1 cellular context compared by ENCODE assay signal in the genomic region with DNA sequence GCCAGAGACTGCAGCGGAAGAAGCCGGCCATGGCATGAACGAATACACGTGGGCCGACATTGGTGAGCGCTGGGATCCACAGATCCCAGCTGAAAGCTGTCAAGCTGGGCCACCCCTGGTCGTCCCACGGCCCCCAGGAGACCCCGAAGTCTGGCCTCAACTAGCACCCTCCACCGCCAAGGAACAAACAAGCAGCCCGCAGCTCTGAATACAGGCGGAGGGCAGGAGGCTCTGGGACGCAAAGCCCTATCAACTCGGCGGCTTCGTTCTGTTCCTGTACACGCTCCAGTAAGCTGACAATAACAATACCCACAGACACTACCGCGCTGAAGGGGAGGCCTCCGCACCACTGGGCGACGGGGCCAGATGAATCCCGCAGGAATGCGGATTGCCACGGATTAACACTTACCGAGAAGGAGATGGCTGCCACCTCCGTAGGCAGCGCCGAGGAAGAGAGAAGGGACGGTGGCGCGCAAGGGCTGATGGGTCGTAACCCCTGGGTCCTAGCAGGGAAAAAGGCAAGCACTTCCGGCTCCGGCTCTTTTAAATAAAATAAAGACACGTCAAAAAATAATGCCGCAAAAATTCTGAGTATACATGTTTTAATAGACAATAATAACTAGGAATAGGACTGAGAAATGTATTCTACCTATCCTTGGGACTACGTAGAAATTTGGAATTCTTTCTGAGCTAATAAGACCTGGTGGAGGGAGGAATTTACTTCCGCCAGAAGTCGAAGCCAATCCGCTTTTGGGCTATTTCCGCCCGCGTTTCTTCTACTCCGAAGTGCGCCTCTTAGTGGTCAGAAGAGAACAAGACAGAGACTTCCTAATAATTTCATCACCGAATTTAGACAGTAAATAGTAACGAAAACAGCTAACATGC.
TF ChIP-seq lines count a peak whose summit lies in the region.

A gene (minus strand): TSS at position 481 of the 885 bp plus-strand sequence. CDS start 1,328 bp downstream, outside the sequence.

TF ChIP-seq in H1, 55 proteins besides CTCF, POLR2A, EP300 and RAD21 (continued from another document):
- TF ChIP-seq SRF (IDR thresholded peaks at IDR 0.05; ENCODE audit: low read depth, low read length) (peak; percentile 82), EGR1 (IDR thresholded peaks at IDR 0.05; ENCODE audit: borderline replicate concordance, low read depth, low read length) (peak; percentile 72), SAP30 (IDR thresholded peaks at IDR 0.05; ENCODE audit: insufficient read depth, insufficient replicate concordance, low read length) (peak; percentile 82), POLR2AphosphoS5 (IDR thresholded peaks at IDR 0.05; ENCODE audit: low read depth, low read length) (peak; percentile 99), BRCA1 (IDR thresholded peaks at IDR 0.05; ENCODE audit: low read depth, low read length) (no peak), SIX5 (IDR thresholded peaks at IDR 0.05; ENCODE audit: low read depth, low read length) (peak; percentile 54), JUND (IDR thresholded peaks at IDR 0.05; ENCODE audit: low read length) (peak; percentile 48; the same call in 1 of the 2 replicates), FOSL1 (IDR thresholded peaks at IDR 0.05; ENCODE audit: insufficient read depth, low read depth, low read length) (no peak), BACH1 (IDR thresholded peaks at IDR 0.05; ENCODE audit: low read length) (no peak), RFX5 (IDR thresholded peaks at IDR 0.05; ENCODE audit: borderline replicate concordance, low read depth, low read length) (no peak), CBX5 (IDR thresholded peaks at IDR 0.05; ENCODE audit: low read depth, low read length) (no peak), CEBPB (IDR thresholded peaks at IDR 0.05; ENCODE audit: low read depth, low read length) (peak; percentile 70), TAF7 (optimal IDR thresholded peaks at IDR 0.05; ENCODE audit: borderline replicate concordance, low read depth, low read length) (peak; percentile 95), ASH2L (IDR thresholded peaks at IDR 0.05; ENCODE audit: low read length) (peak; percentile 91), GABPA (IDR thresholded peaks at IDR 0.05; ENCODE audit: borderline replicate concordance, insufficient read depth, low read length) (peak; percentile 87), KDM4A (IDR thresholded peaks at IDR 0.05; ENCODE audit: low read depth, low read length, severe bottlenecking) (no peak), CREB1 (IDR thresholded peaks at IDR 0.05) (peak; percentile 47; the same call in 1 of the 2 replicates), TCF12 (IDR thresholded peaks at IDR 0.05; ENCODE audit: low read depth, low read length) (no peak), JUN (IDR thresholded peaks at IDR 0.05; ENCODE audit: low read depth, low read length) (no peak), HDAC2 (IDR thresholded peaks at IDR 0.05; ENCODE audit: borderline replicate concordance in 1 of 2, low read depth in 2 of 2, low read length in 2 of 2) (no peak), MAFK (IDR thresholded peaks at IDR 0.05; ENCODE audit: low read depth, low read length) (no peak), SIN3A (conservative IDR thresholded peaks at IDR 0.05 in 1 of 2, IDR thresholded peaks at IDR 0.05 in 1 of 2; ENCODE audit: low read depth in 1 of 2, low read length in 2 of 2) (peak; percentile 32 to 80; a peak in 2 of 4 replicates), SIRT6 (IDR thresholded peaks at IDR 0.05; ENCODE audit: low read length) (no peak), CHD2 (IDR thresholded peaks at IDR 0.05; ENCODE audit: low read length) (0 out of 2 replicates have a peak, but pooled peaks have one; percentile 14), NRF1 (IDR thresholded peaks at IDR 0.05; ENCODE audit: low read depth, low read length) (no peak), TEAD4 (IDR thresholded peaks at IDR 0.05; ENCODE audit: low read depth, low read length) (peak; percentile 77), NANOG (IDR thresholded peaks at IDR 0.05; ENCODE audit: insufficient read depth, low read depth, low read length, poor library complexity, severe bottlenecking) (no peak), HDAC6 (IDR thresholded peaks at IDR 0.05; ENCODE audit: low read depth, low read length) (no peak), CTBP2 (IDR thresholded peaks at IDR 0.05; ENCODE audit: borderline replicate concordance, insufficient read depth, insufficient read length, low read length) (no peak), TAF1 (IDR thresholded peaks at IDR 0.05; ENCODE audit: low read depth, low read length) (peak; percentile 99), BCL11A (IDR thresholded peaks at IDR 0.05; ENCODE audit: low read depth in 2 of 2, low read length in 2 of 2) (no peak), SP2 (IDR thresholded peaks at IDR 0.05; ENCODE audit: low read length) (no peak), GTF2F1 (IDR thresholded peaks at IDR 0.05; ENCODE audit: borderline replicate concordance, low read depth, low read length) (peak; percentile 86; the same call in 1 of the 2 replicates), TBP (IDR thresholded peaks at IDR 0.05; ENCODE audit: low read depth, low read length) (peak; percentile 96), PHF8 (conservative IDR thresholded peaks at IDR 0.05; ENCODE audit: low read depth, low read length) (peak; percentile 98)
- TF ChIP-seq, protein P1, sequence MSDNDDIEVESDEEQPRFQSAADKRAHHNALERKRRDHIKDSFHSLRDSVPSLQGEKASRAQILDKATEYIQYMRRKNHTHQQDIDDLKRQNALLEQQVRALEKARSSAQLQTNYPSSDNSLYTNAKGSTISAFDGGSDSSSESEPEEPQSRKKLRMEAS (IDR thresholded peaks at IDR 0.05): peak; percentile 82
- TF ChIP-seq, protein P2, sequence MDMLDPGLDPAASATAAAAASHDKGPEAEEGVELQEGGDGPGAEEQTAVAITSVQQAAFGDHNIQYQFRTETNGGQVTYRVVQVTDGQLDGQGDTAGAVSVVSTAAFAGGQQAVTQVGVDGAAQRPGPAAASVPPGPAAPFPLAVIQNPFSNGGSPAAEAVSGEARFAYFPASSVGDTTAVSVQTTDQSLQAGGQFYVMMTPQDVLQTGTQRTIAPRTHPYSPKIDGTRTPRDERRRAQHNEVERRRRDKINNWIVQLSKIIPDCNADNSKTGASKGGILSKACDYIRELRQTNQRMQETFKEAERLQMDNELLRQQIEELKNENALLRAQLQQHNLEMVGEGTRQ (IDR thresholded peaks at IDR 0.05; ENCODE audit: low read length): no peak
- TF ChIP-seq, protein P3, sequence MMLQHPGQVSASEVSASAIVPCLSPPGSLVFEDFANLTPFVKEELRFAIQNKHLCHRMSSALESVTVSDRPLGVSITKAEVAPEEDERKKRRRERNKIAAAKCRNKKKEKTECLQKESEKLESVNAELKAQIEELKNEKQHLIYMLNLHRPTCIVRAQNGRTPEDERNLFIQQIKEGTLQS (IDR thresholded peaks at IDR 0.05; ENCODE audit: insufficient read depth, low read depth, low read length): 0 out of 2 replicates have a peak, but pooled peaks have one; percentile 39
- TF ChIP-seq, protein P4, sequence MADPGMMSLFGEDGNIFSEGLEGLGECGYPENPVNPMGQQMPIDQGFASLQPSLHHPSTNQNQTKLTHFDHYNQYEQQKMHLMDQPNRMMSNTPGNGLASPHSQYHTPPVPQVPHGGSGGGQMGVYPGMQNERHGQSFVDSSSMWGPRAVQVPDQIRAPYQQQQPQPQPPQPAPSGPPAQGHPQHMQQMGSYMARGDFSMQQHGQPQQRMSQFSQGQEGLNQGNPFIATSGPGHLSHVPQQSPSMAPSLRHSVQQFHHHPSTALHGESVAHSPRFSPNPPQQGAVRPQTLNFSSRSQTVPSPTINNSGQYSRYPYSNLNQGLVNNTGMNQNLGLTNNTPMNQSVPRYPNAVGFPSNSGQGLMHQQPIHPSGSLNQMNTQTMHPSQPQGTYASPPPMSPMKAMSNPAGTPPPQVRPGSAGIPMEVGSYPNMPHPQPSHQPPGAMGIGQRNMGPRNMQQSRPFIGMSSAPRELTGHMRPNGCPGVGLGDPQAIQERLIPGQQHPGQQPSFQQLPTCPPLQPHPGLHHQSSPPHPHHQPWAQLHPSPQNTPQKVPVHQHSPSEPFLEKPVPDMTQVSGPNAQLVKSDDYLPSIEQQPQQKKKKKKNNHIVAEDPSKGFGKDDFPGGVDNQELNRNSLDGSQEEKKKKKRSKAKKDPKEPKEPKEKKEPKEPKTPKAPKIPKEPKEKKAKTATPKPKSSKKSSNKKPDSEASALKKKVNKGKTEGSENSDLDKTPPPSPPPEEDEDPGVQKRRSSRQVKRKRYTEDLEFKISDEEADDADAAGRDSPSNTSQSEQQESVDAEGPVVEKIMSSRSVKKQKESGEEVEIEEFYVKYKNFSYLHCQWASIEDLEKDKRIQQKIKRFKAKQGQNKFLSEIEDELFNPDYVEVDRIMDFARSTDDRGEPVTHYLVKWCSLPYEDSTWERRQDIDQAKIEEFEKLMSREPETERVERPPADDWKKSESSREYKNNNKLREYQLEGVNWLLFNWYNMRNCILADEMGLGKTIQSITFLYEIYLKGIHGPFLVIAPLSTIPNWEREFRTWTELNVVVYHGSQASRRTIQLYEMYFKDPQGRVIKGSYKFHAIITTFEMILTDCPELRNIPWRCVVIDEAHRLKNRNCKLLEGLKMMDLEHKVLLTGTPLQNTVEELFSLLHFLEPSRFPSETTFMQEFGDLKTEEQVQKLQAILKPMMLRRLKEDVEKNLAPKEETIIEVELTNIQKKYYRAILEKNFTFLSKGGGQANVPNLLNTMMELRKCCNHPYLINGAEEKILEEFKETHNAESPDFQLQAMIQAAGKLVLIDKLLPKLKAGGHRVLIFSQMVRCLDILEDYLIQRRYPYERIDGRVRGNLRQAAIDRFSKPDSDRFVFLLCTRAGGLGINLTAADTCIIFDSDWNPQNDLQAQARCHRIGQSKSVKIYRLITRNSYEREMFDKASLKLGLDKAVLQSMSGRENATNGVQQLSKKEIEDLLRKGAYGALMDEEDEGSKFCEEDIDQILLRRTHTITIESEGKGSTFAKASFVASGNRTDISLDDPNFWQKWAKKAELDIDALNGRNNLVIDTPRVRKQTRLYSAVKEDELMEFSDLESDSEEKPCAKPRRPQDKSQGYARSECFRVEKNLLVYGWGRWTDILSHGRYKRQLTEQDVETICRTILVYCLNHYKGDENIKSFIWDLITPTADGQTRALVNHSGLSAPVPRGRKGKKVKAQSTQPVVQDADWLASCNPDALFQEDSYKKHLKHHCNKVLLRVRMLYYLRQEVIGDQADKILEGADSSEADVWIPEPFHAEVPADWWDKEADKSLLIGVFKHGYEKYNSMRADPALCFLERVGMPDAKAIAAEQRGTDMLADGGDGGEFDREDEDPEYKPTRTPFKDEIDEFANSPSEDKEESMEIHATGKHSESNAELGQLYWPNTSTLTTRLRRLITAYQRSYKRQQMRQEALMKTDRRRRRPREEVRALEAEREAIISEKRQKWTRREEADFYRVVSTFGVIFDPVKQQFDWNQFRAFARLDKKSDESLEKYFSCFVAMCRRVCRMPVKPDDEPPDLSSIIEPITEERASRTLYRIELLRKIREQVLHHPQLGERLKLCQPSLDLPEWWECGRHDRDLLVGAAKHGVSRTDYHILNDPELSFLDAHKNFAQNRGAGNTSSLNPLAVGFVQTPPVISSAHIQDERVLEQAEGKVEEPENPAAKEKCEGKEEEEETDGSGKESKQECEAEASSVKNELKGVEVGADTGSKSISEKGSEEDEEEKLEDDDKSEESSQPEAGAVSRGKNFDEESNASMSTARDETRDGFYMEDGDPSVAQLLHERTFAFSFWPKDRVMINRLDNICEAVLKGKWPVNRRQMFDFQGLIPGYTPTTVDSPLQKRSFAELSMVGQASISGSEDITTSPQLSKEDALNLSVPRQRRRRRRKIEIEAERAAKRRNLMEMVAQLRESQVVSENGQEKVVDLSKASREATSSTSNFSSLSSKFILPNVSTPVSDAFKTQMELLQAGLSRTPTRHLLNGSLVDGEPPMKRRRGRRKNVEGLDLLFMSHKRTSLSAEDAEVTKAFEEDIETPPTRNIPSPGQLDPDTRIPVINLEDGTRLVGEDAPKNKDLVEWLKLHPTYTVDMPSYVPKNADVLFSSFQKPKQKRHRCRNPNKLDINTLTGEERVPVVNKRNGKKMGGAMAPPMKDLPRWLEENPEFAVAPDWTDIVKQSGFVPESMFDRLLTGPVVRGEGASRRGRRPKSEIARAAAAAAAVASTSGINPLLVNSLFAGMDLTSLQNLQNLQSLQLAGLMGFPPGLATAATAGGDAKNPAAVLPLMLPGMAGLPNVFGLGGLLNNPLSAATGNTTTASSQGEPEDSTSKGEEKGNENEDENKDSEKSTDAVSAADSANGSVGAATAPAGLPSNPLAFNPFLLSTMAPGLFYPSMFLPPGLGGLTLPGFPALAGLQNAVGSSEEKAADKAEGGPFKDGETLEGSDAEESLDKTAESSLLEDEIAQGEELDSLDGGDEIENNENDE (IDR thresholded peaks at IDR 0.05; ENCODE audit: insufficient replicate concordance, low read length): no peak
